10 cellular contexts compared by ENCODE assay signal in genomic region chr2:106644623-106645022, GRCh38.
"Had no signal": no experiment of that assay in that cellular context is flagged by ENCODE, and none has a peak within 500 bp of the region (broad histone marks: within the 10 kb centered on the region; RNA-seq: fewer than 3 reads in every experiment).

No MANE protein-coding gene starts in this region.

- H3K4me1 Mint-ChIP-seq: IgD-negative memory B cell had no signal

- DNase-seq: GM23248, GOT3, H7, HFFc6, KG1 had no signal

- H3K27ac ChIP-seq: GM23248, HL-60 had no signal

- H3K9ac ChIP-seq: GM23248 had no signal

- H2AFZ ChIP-seq: GM23248 had no signal

- H3K4me3 Mint-ChIP-seq: HFFc6, IgD-negative memory B cell had no signal

- H3K27ac Mint-ChIP-seq: HFFc6, IgD-negative memory B cell had no signal

- H3K4me3 ChIP-seq: GM23248, HAP-1 had no signal

- H3K9me3 Mint-ChIP-seq: HFFc6, IgD-negative memory B cell had no signal

- H3K4me1 ChIP-seq: HAP-1 had no signal

- ATAC-seq: HCT116, HepG2 had no signal

- H3K27me3 Mint-ChIP-seq: IgD-negative memory B cell had no signal

- FAIRE-seq: HepG2 had no signal

- H3K9me3 ChIP-seq: HAP-1 had no signal

- H3K36me3 ChIP-seq: HAP-1 had no signal

- H3K36me3 Mint-ChIP-seq: IgD-negative memory B cell had no signal
